ENCODE assay signal across 8 cellular contexts in the genomic region with DNA sequence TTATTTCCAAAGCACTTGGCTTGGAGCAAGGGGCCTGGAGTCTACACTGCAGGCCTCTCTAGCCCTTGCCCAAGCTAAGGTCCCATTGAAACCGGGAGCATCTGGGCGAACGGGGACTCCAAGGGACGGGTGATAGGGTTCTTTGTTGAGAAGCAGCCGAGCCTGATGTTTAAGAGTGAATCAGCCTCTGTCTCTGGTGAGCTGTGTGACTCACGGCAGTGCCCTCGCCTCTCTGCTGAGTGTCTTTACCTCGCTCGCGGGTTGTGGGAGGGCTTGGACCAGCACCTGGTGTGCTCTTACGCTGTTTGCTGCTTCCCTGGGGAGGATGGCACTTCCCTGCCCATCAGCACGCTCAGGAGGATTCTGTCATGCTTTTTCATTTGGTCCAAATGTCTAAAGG. TPM values are rescaled to one million over a fixed set of nuclear protein-coding genes. Genes with fewer than 3 reads are reported as not detected.
DNase-seq lines count a peak whose midpoint lies in the region; ATAC-seq and TF ChIP-seq lines count a peak whose summit lies in the region.

No MANE protein-coding gene starts in this region.

- no peaks in the 10 kb centered on the region for H3K9me3 Mint-ChIP-seq in activated T-helper 1 cell treated with anti-CD3 and anti-CD28 coated beads, Interleukin-12 subunit alpha, Interleukin-12 subunit beta, Interleukin-2, Interleukin-4 antibody, amounts not matched to agents 30 ng/mL and 10 ng/mL and 1 ng/mL, durations not matched to agents 14 hours and 24 hours and 36 hours

- H3K4me1 ChIP-seq in HUES64 (ENCODE audit: insufficient read depth, low read length), result peaks cover 9% of the 10 kb centered on the region; the same call in 1 of the 2 replicates
- H3K4me1 ChIP-seq in aorta (ENCODE audit: control insufficient read depth in 1 of 2, insufficient read depth in 2 of 2, low read length in 2 of 2), result no peaks in the 10 kb centered on the region

- H3K27ac Mint-ChIP-seq in activated T-helper 1 cell treated with anti-CD3 and anti-CD28 coated beads, Interleukin-12 subunit alpha, Interleukin-12 subunit beta, Interleukin-2, Interleukin-4 antibody, amounts not matched to agents 30 ng/mL and 10 ng/mL and 1 ng/mL, durations not matched to agents 14 hours and 24 hours and 36 hours, result peak overlapping the region; percentile 73

- intact Hi-C loops in activated T-helper 1 cell treated with anti-CD3 and anti-CD28 coated beads, Interleukin-12 subunit alpha, Interleukin-12 subunit beta, Interleukin-2, Interleukin-4 antibody, amounts not matched to agents 30 ng/mL and 10 ng/mL and 1 ng/mL, durations not matched to agents 14 hours and 24 hours and 36 hours (cut with micrococcal nuclease), result no loop called here
- intact Hi-C loops in aorta (cut with DNase I), result no loop called here

- H3K4me3 Mint-ChIP-seq in activated T-helper 1 cell treated with anti-CD3 and anti-CD28 coated beads, Interleukin-12 subunit alpha, Interleukin-12 subunit beta, Interleukin-2, Interleukin-4 antibody, amounts not matched to agents 30 ng/mL and 10 ng/mL and 1 ng/mL, durations not matched to agents 14 hours and 24 hours and 36 hours, result peak overlapping the region; percentile 91

- H3K4me3 ChIP-seq in HUES64 (ENCODE audit: low read length) (peak overlapping the region; percentile 89), iPS-18c (ENCODE audit: insufficient read depth, low read depth, low read length) (0 out of 2 replicates have a peak overlapping the region, but pooled peaks have one; percentile 92), aorta (ENCODE audit: low read length in 2 of 2) (peak overlapping the region in 1 of 2 donors; percentile 93)

- peak; percentile 72 for DNase-seq in AG20443 (ENCODE audit: low spot score)
- DNase-seq in activated T-helper 1 cell treated with anti-CD3 and anti-CD28 coated beads, Interleukin-12 subunit alpha, Interleukin-12 subunit beta, Interleukin-2, Interleukin-4 antibody, amounts not matched to agents 30 ng/mL and 10 ng/mL and 1 ng/mL, durations not matched to agents 14 hours and 24 hours and 36 hours (ENCODE audit: low spot score), result no peak
- peak; percentile 76 for DNase-seq in stimulated activated CD8-positive, alpha-beta memory T cell treated with anti-CD3 and anti-CD28 coated beads, Interleukin-4, amount 100 ng/mL, for 48 hours
- no peak for DNase-seq in omental fat pad (ENCODE audit: low spot score)
- no peak for DNase-seq in aorta
- DNase-seq in cerebellar nuclear complex (lab: John Stamatoyannopoulos, UW), result no peak

- H3K27me3 Mint-ChIP-seq in activated T-helper 1 cell treated with anti-CD3 and anti-CD28 coated beads, Interleukin-12 subunit alpha, Interleukin-12 subunit beta, Interleukin-2, Interleukin-4 antibody, amounts not matched to agents 30 ng/mL and 10 ng/mL and 1 ng/mL, durations not matched to agents 14 hours and 24 hours and 36 hours (ENCODE audit: insufficient read depth), result no peaks in the 10 kb centered on the region

- H3K36me3 Mint-ChIP-seq in activated T-helper 1 cell treated with anti-CD3 and anti-CD28 coated beads, Interleukin-12 subunit alpha, Interleukin-12 subunit beta, Interleukin-2, Interleukin-4 antibody, amounts not matched to agents 30 ng/mL and 10 ng/mL and 1 ng/mL, durations not matched to agents 14 hours and 24 hours and 36 hours (ENCODE audit: low read depth), result peaks cover 38% of the 10 kb centered on the region

- no peak for TF ChIP-seq CTCF in omental fat pad (IDR thresholded peaks at IDR 0.05)

- H3K9me3 ChIP-seq in HUES64 (ENCODE audit: insufficient read depth, low read depth, low read length) (no peaks in the 10 kb centered on the region), iPS-18c (ENCODE audit: control insufficient read depth, insufficient read depth, low read length) (peaks cover 2% of the 10 kb centered on the region), aorta (ENCODE audit: control insufficient read depth, low read length) (no peaks in the 10 kb centered on the region)

- H3K27me3 ChIP-seq in HUES64 (ENCODE audit: insufficient read depth, low read length) (no peaks in the 10 kb centered on the region), aorta (ENCODE audit: control insufficient read depth in 1 of 2, insufficient read depth in 2 of 2, low read length in 1 of 2) (no peaks in the 10 kb centered on the region)

- H3K36me3 ChIP-seq in HUES64 (ENCODE audit: insufficient read depth, low read length) (peaks cover 50% of the 10 kb centered on the region), aorta (ENCODE audit: control insufficient read depth in 1 of 2, insufficient read depth in 2 of 2, low read length in 1 of 2) (no peaks in the 10 kb centered on the region)

- ATAC-seq in omental fat pad (ENCODE audit: low FRiP score) (no peak), aorta (ENCODE audit: low FRiP score) (no peak)

- 81% methylated on average over 12 of the region's 12 CpGs for WGBS in HUES64
- WGBS in aorta, 2 donors, result 80% methylated on average over 12 of the region's 12 CpGs

- H3K27ac ChIP-seq in HUES64 (ENCODE audit: low read depth, low read length) (no peak overlapping the region), aorta (ENCODE audit: low read depth in 1 of 2, low read length in 2 of 2) (no peak overlapping the region)

- peak overlapping the region; percentile 75 for H3K9ac ChIP-seq in HUES64 (ENCODE audit: low read depth, low read length)

- H3K4me1 Mint-ChIP-seq in activated T-helper 1 cell treated with anti-CD3 and anti-CD28 coated beads, Interleukin-12 subunit alpha, Interleukin-12 subunit beta, Interleukin-2, Interleukin-4 antibody, amounts not matched to agents 30 ng/mL and 10 ng/mL and 1 ng/mL, durations not matched to agents 14 hours and 24 hours and 36 hours (ENCODE audit: low read depth), result peaks cover 22% of the 10 kb centered on the region

RNA-seq across cellular contexts. Expression of a gene that starts 1.3 kb away (rescaled TPM):
- polyA plus RNA-seq in HUES64 (2013, experiment 1 of 2), result 63.3 TPM
- 65.9 TPM for polyA plus RNA-seq in HUES64 (2013, experiment 2 of 2)
- 133 and 144 TPM in 2 replicates for total RNA-seq in activated T-helper 1 cell treated with anti-CD3 and anti-CD28 coated beads, Interleukin-12 subunit alpha, Interleukin-12 subunit beta, Interleukin-2, Interleukin-4 antibody, amounts not matched to agents 30 ng/mL and 10 ng/mL and 1 ng/mL, durations not matched to agents 14 hours and 24 hours and 36 hours
- total RNA-seq in omental fat pad, result 100 to 1,000 TPM in 1 of 4 donors, 10 to 100 TPM in 3; 54.0 to 117 (median 66.9) TPM
- total RNA-seq in aorta, result 10 to 100 TPM; 88.1 to 88.7 TPM
- polyA plus RNA-seq in aorta, result 100 to 1,000 TPM in 1 of 2 donors, 10 to 100 TPM in 1; 49.1 to 277 TPM

RNA-seq across cellular contexts. Expression of a gene that starts 1.5 kb away (rescaled TPM):
- 44.7 TPM for polyA plus RNA-seq in HUES64 (2013, experiment 1 of 2)
- polyA plus RNA-seq in HUES64 (2013, experiment 2 of 2), result 43.4 TPM
- total RNA-seq in activated T-helper 1 cell treated with anti-CD3 and anti-CD28 coated beads, Interleukin-12 subunit alpha, Interleukin-12 subunit beta, Interleukin-2, Interleukin-4 antibody, amounts not matched to agents 30 ng/mL and 10 ng/mL and 1 ng/mL, durations not matched to agents 14 hours and 24 hours and 36 hours, result 37.6 and 40.0 TPM in 2 replicates
- total RNA-seq in omental fat pad, result 10 to 100 TPM; 18.8 to 28.8 (median 26.9) TPM
- total RNA-seq in aorta, result 10 to 100 TPM; 20.5 to 29.7 TPM
- polyA plus RNA-seq in aorta, result 10 to 100 TPM; 38.4 to 87.4 TPM

RNA-seq across cellular contexts. Expression of a gene that starts 18.1 kb away (rescaled TPM):
- 117 TPM for polyA plus RNA-seq in HUES64 (2013, experiment 1 of 2)
- 107 TPM for polyA plus RNA-seq in HUES64 (2013, experiment 2 of 2)
- 232 TPM in 2 replicates for total RNA-seq in activated T-helper 1 cell treated with anti-CD3 and anti-CD28 coated beads, Interleukin-12 subunit alpha, Interleukin-12 subunit beta, Interleukin-2, Interleukin-4 antibody, amounts not matched to agents 30 ng/mL and 10 ng/mL and 1 ng/mL, durations not matched to agents 14 hours and 24 hours and 36 hours
- total RNA-seq in omental fat pad, result 10 to 100 TPM; 31.4 to 55.8 (median 49.2) TPM
- total RNA-seq in aorta, result 10 to 100 TPM; 21.1 to 27.1 TPM
- 10 to 100 TPM; 40.1 to 57.7 TPM for polyA plus RNA-seq in aorta

RNA-seq across cellular contexts. Expression of a gene that starts 18.6 kb away (rescaled TPM):
- 37.7 TPM for polyA plus RNA-seq in HUES64 (2013, experiment 1 of 2)
- polyA plus RNA-seq in HUES64 (2013, experiment 2 of 2), result 32.3 TPM
- total RNA-seq in activated T-helper 1 cell treated with anti-CD3 and anti-CD28 coated beads, Interleukin-12 subunit alpha, Interleukin-12 subunit beta, Interleukin-2, Interleukin-4 antibody, amounts not matched to agents 30 ng/mL and 10 ng/mL and 1 ng/mL, durations not matched to agents 14 hours and 24 hours and 36 hours, result 59.3 and 62.1 TPM in 2 replicates
- total RNA-seq in omental fat pad (10 to 100 TPM in 1 of 4 donors, 1 to 10 TPM in 3; 6.8 to 15.6 (median 9.4) TPM), aorta (10 to 100 TPM; 13.0 to 13.4 TPM)
- 10 to 100 TPM in 1 of 2 donors, 1 to 10 TPM in 1; 7.9 to 13.7 TPM for polyA plus RNA-seq in aorta

RNA-seq across cellular contexts. Expression of a gene that starts 18.7 kb away (rescaled TPM):
- 26.7 TPM for polyA plus RNA-seq in HUES64 (2013, experiment 1 of 2)
- 28.5 TPM for polyA plus RNA-seq in HUES64 (2013, experiment 2 of 2)
- 54.3 and 57.5 TPM in 2 replicates for total RNA-seq in activated T-helper 1 cell treated with anti-CD3 and anti-CD28 coated beads, Interleukin-12 subunit alpha, Interleukin-12 subunit beta, Interleukin-2, Interleukin-4 antibody, amounts not matched to agents 30 ng/mL and 10 ng/mL and 1 ng/mL, durations not matched to agents 14 hours and 24 hours and 36 hours
- total RNA-seq in omental fat pad (10 to 100 TPM; 18.4 to 26.5 (median 21.6) TPM), aorta (10 to 100 TPM; 14.0 to 20.0 TPM)
- polyA plus RNA-seq in aorta, result 10 to 100 TPM; 24.8 to 59.3 TPM

Comparison
In these comparisons a context has a peak if more than half of its experiments do, and no peak if none do; other contexts are left out.
1. DNase-seq: peak in AG20443 (single experiment) and stimulated activated CD8-positive, alpha-beta memory T cell treated with anti-CD3 and anti-CD28 coated beads, Interleukin-4, amount 100 ng/mL, for 48 hours (single experiment); none in activated T-helper 1 cell treated with anti-CD3 and anti-CD28 coated beads, Interleukin-12 subunit alpha, Interleukin-12 subunit beta, Interleukin-2, Interleukin-4 antibody, amounts not matched to agents 30 ng/mL and 10 ng/mL and 1 ng/mL, durations not matched to agents 14 hours and 24 hours and 36 hours (single experiment), omental fat pad (single experiment), aorta (0 of 2) and cerebellar nuclear complex (0 of 2).